Comparison of ENCODE assay signal across 12 cellular contexts in the genomic region with DNA sequence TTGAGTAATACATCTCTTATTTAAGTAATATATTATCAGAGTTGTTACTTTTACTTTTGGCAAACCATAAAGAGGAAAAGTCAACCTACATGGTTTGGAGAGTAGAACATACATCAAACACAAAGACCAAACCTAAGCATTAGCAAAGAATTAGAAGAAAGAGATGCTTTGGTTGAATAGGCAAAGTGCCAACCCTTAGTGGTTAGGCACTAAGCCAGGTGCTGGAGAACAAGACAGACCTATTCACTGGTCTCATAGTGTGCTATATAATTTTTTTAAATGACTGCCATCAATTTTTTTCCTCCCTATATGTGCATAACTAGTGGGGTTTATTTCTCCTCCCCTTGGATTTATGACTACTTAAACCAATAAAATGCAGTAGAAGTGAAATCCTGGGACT.
DNase-seq lines count a peak whose midpoint lies in the region; TF ChIP-seq lines count a peak whose summit lies in the region.
"Had no signal": no experiment of that assay in that cellular context is flagged by ENCODE, and none has a peak within 500 bp of the region (broad histone marks: within the 10 kb centered on the region; RNA-seq: fewer than 3 reads in every experiment).

No MANE protein-coding gene starts in this region.

- POLR2A ChIA-PET in HEK293 (lab: Yijun Ruan, JAX): no interaction called here

- intact Hi-C loops in posterior vena cava (cut with DNase I): no loop called here

- no peaks in the 10 kb centered on the region for H3K9me3 ChIP-seq in HEK293 (ENCODE audit: control insufficient read depth, insufficient read depth, low read depth, low read length)

- H3K4me3 ChIP-seq in HEK293 (ENCODE audit: low read depth, low read length): no peak overlapping the region

- peak; percentile 52 for DNase-seq in COR-L47 (lab: John Stamatoyannopoulos, UW)
- DNase-seq in NCI-H69 (lab: John Stamatoyannopoulos, UW): peak; percentile 19
- DNase-seq in fibroblast of the conjunctiva (ENCODE audit: low read depth): peak; percentile 32
- DNase-seq in activated CD4-positive, alpha-beta T cell treated with anti-CD3 and anti-CD28 coated beads for 4 hours: no peak
- no peak for DNase-seq in midbrain (lab: John Stamatoyannopoulos, UW)
- DNase-seq in posterior vena cava (ENCODE audit: low spot score): no peak
- DNase-seq in OCI-M1 (lab: John Stamatoyannopoulos, UW): no peak
- DNase-seq: C1 segment of cervical spinal cord, NCI-H2227 treated with DMSO at 0.1 percent for 48 hours, SHP77, substantia nigra had no signal

- no peak overlapping the region for H3K27ac ChIP-seq in HEK293 (ENCODE audit: extremely low read depth, low read depth, low read length)

- CTCF ChIA-PET in HEK293 (lab: Yijun Ruan, JAX): interaction anchor here (0.5 to 2.2 kb wide), 3 partner anchors 43 to 1828 kb away, joined by 3 to 8 read pairs (median 4); no protein-coding TSS in a partner anchor

- H3K36me3 ChIP-seq in HEK293 (ENCODE audit: control insufficient read depth in 2 of 2, insufficient read depth in 1 of 2, low read length in 2 of 2): no peaks in the 10 kb centered on the region

- H3K4me1 ChIP-seq in HEK293 (ENCODE audit: control insufficient read depth, insufficient read depth, low read length): no peaks in the 10 kb centered on the region; the same call in none of the 2 replicates

- no peak for TF ChIP-seq CTCF in HEK293 (tag by site-specific recombination; IDR thresholded peaks at IDR 0.05)

TF ChIP-seq in HEK293, 187 proteins besides CTCF, POLR2A, EP300 and RAD21:
- TF ChIP-seq SP7 (tag by site-specific recombination; IDR thresholded peaks at IDR 0.05) (peak; percentile 36; the same call in 1 of the 2 replicates), ZNF561 (tag by site-specific recombination; IDR thresholded peaks at IDR 0.05; ENCODE audit: borderline replicate concordance) (no peak)
- TF ChIP-seq, protein P1, sequence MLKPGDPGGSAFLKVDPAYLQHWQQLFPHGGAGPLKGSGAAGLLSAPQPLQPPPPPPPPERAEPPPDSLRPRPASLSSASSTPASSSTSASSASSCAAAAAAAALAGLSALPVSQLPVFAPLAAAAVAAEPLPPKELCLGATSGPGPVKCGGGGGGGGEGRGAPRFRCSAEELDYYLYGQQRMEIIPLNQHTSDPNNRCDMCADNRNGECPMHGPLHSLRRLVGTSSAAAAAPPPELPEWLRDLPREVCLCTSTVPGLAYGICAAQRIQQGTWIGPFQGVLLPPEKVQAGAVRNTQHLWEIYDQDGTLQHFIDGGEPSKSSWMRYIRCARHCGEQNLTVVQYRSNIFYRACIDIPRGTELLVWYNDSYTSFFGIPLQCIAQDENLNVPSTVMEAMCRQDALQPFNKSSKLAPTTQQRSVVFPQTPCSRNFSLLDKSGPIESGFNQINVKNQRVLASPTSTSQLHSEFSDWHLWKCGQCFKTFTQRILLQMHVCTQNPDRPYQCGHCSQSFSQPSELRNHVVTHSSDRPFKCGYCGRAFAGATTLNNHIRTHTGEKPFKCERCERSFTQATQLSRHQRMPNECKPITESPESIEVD (tag by site-specific recombination; IDR thresholded peaks at IDR 0.05): peak; percentile 40; the same call in 1 of the 2 replicates
TF ChIP-seq in HEK293: peak in this region for 2.

Comparison
In these comparisons a context has a peak if more than half of its experiments do, and no peak if none do; other contexts are left out.
1. DNase-seq: peak in COR-L47 (single experiment), NCI-H69 (single experiment) and fibroblast of the conjunctiva (single experiment); none in activated CD4-positive, alpha-beta T cell treated with anti-CD3 and anti-CD28 coated beads for 4 hours (0 of 2), midbrain (single experiment), posterior vena cava (single experiment) and OCI-M1 (single experiment).